14 cellular contexts compared by ENCODE assay signal in genomic region chr13:112761701-112762689, GRCh38.
A peak's percentile ranks its signal among the peaks of the same experiment; 100 is the strongest.
DNase-seq lines count a peak whose midpoint lies in the region; ATAC-seq and TF ChIP-seq lines count a peak whose summit lies in the region.
"Had no signal": no experiment of that assay in that cellular context is flagged by ENCODE, and none has a peak within 500 bp of the region (broad histone marks: within the 10 kb centered on the region; RNA-seq: fewer than 3 reads in every experiment).

No MANE protein-coding gene starts in this region.

- no peak overlapping the region for H3K4me2 ChIP-seq in PC-3 (ENCODE audit: low read length)

- DNase-seq in NCI-H226, result peak; percentile 91
- DNase-seq in endothelial cell (ENCODE audit: low spot score), result no peak
- peak; percentile 78 for DNase-seq in lower lobe of right lung
- no peak for DNase-seq in type B pancreatic cell (ENCODE audit: extremely low spot score, unreplicated experiment)
- no peak for DNase-seq in stimulated activated naive CD4-positive, alpha-beta T cell treated with Interleukin-2 at 50 U/mL for 16 hours (lab: John Stamatoyannopoulos, UW)
- no peak for DNase-seq in PC-3
- DNase-seq in T-cell, result no peak
- DNase-seq: activated gamma-delta T cell treated with Interleukin-2 at 50 U/mL for 16 hours, midbrain, MM.1S, NCI-H2171, SJCRH30 had no signal

- H3K36me3 Mint-ChIP-seq in endothelial cell (ENCODE audit: low read depth, unreplicated experiment) (peaks cover 25% of the 10 kb centered on the region), type B pancreatic cell (peaks cover 7% of the 10 kb centered on the region), T-cell (peaks cover 8% of the 10 kb centered on the region)

- H3F3A ChIP-seq in PC-3 (ENCODE audit: low read length, unreplicated experiment), result no peaks in the 10 kb centered on the region

- H3K4me1 Mint-ChIP-seq in endothelial cell (ENCODE audit: unreplicated experiment) (peaks cover 51% of the 10 kb centered on the region), type B pancreatic cell (ENCODE audit: unreplicated experiment) (peaks cover 24% of the 10 kb centered on the region), T-cell (peaks cover 27 to 38% (median 32%) of the 10 kb centered on the region in 3 donors)

- TF ChIP-seq CTCF in endothelial cell (IDR thresholded peaks at IDR 0.05; ENCODE audit: unreplicated experiment), result no peak
- TF ChIP-seq CTCF in lower lobe of right lung (IDR thresholded peaks at IDR 0.05), result no peak
- TF ChIP-seq CTCF in type B pancreatic cell (conservative IDR thresholded peaks at IDR 0.05), result peak; percentile 52
- TF ChIP-seq CTCF in PC-3 (conservative IDR thresholded peaks at IDR 0.05; ENCODE audit: low read depth, low read length), result no peak

- H3K27ac Mint-ChIP-seq in endothelial cell (ENCODE audit: unreplicated experiment) (peak overlapping the region; percentile 58), type B pancreatic cell (peak overlapping the region; percentile 24), T-cell (peak overlapping the region in 1 of 2 donors; percentile 44)

- no peaks in the 10 kb centered on the region for H4K20me1 ChIP-seq in PC-3 (ENCODE audit: low read length)

- no peak overlapping the region for H3K9ac ChIP-seq in PC-3 (ENCODE audit: low read length)

- H3K27me3 ChIP-seq in lower lobe of right lung (ENCODE audit: low read depth), result no peaks in the 10 kb centered on the region
- no peaks in the 10 kb centered on the region for H3K27me3 ChIP-seq in PC-3 (ENCODE audit: low read length)
- H3K27me3 ChIP-seq: breast epithelium, SJCRH30 had no signal

- POLR2A ChIA-PET in PC-3 (lab: Charles Lee; ENCODE audit: unreplicated experiment), result no interaction called here
- POLR2A ChIA-PET in T-cell (lab: Charles Lee), result no interaction called here

- ATAC-seq in lower lobe of right lung, result peak; percentile 72 to 76
- no peak for ATAC-seq in PC-3
- no peak for ATAC-seq in T-cell (replicated peaks in 1 of 4)

- H3K27me3 Mint-ChIP-seq in endothelial cell (ENCODE audit: unreplicated experiment), result peaks cover 21% of the 10 kb centered on the region
- H3K27me3 Mint-ChIP-seq in type B pancreatic cell, result no peaks in the 10 kb centered on the region
- H3K27me3 Mint-ChIP-seq in T-cell, result no peaks in the 10 kb centered on the region

- H3K79me2 ChIP-seq in PC-3 (ENCODE audit: low read length), result no peaks in the 10 kb centered on the region

- H3K27ac ChIP-seq in lower lobe of right lung (peak overlapping the region; percentile 63), PC-3 (ENCODE audit: low read length) (no peak overlapping the region)
- H3K27ac ChIP-seq: psoas muscle, SJCRH30 had no signal

- H3K9me3 Mint-ChIP-seq in endothelial cell (ENCODE audit: unreplicated experiment) (no peaks in the 10 kb centered on the region), type B pancreatic cell (no peaks in the 10 kb centered on the region), T-cell (no peaks in the 10 kb centered on the region)

- no peaks in the 10 kb centered on the region for H3K9me2 ChIP-seq in PC-3 (replicated peaks; ENCODE audit: low read length)

- BruUV-seq in PC-3 (replicated peaks; lab: Mats Ljungman, UMichigan), result no TSS peak

- H3K4me1 ChIP-seq in lower lobe of right lung (peaks cover 70% of the 10 kb centered on the region), PC-3 (ENCODE audit: insufficient read depth, low read length) (peaks cover 12% of the 10 kb centered on the region)
- H3K4me1 ChIP-seq: breast epithelium, psoas muscle, SJCRH30 had no signal

- H3K36me3 ChIP-seq in lower lobe of right lung (no peaks in the 10 kb centered on the region), PC-3 (ENCODE audit: low read depth, low read length) (no peaks in the 10 kb centered on the region)
- H3K36me3 ChIP-seq: breast epithelium, SJCRH30 had no signal

- intact Hi-C loops in lower lobe of right lung (cut with DNase I), result no loop called here
- intact Hi-C loops in PC-3 (cut with micrococcal nuclease), result loop anchor here (2.0 kb wide), 1 partner anchor 71 kb away; the partner anchor contains the start of gene ATP11A

- CTCF ChIA-PET in PC-3 (lab: Charles Lee), result no interaction called here
- CTCF ChIA-PET in T-cell (lab: Charles Lee), result interaction anchor here in 1 of 2 donors (0.9 kb wide), 1 partner anchor 122 kb away, joined by 3 read pairs; no protein-coding TSS in a partner anchor

- H2AFZ ChIP-seq in PC-3 (ENCODE audit: low read length), result no peak overlapping the region

- H3K4me3 ChIP-seq in lower lobe of right lung (no peak overlapping the region), PC-3 (ENCODE audit: low read length) (no peak overlapping the region)
- H3K4me3 ChIP-seq: SJCRH30 had no signal

- H3K4me3 Mint-ChIP-seq in endothelial cell (ENCODE audit: unreplicated experiment) (peak overlapping the region; percentile 76), type B pancreatic cell (no peak overlapping the region), T-cell (no peak overlapping the region)

- H3K9me3 ChIP-seq in lower lobe of right lung, result no peaks in the 10 kb centered on the region
- no peaks in the 10 kb centered on the region for H3K9me3 ChIP-seq in PC-3 (ENCODE audit: low read length)
- H3K9me3 ChIP-seq: breast epithelium, psoas muscle, SJCRH30 had no signal

Comparison
In these comparisons a context has a peak if more than half of its experiments do, and no peak if none do; other contexts are left out.
1. DNase-seq: peak in NCI-H226 (single experiment) and lower lobe of right lung (single experiment); none in endothelial cell (single experiment), type B pancreatic cell (single experiment), stimulated activated naive CD4-positive, alpha-beta T cell treated with Interleukin-2 at 50 U/mL for 16 hours (single experiment), PC-3 (single experiment) and T-cell (0 of 34).
2. ATAC-seq: peak in lower lobe of right lung (2 of 2); none in PC-3 (single experiment) and T-cell (0 of 4).